26 cellular contexts compared by ENCODE assay signal in the genomic region with DNA sequence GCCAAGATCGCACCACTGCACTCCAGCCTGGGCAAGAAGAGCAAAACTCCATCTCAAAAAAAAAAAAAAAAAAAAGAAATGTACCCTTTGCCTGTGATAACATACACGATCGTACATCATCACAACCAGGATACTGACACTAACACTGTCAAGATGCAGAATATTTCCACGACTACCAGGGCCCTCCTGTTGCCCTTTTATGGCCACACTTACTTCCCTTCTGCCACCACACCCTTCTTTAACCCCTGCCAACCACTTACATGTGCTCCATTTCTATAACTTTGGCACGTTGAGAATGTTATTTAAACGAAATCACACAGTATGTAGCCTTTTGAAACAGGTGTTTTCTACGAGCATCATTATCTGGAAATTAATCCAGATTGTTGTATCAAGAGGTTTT.
"Had no signal": no experiment of that assay in that cellular context is flagged by ENCODE, and none has a peak within 500 bp of the region (broad histone marks: within the 10 kb centered on the region; RNA-seq: fewer than 3 reads in every experiment).

No MANE protein-coding gene starts in this region.

- H2AFZ ChIP-seq: hepatocyte, neural progenitor cell, parathyroid adenoma had no signal

- H3K4me1 ChIP-seq: foreskin keratinocyte, gastroesophageal sphincter, heart left ventricle, left lung, neural progenitor cell, parathyroid adenoma, suprapubic skin, transverse colon, upper lobe of right lung, uterus had no signal

- DNase-seq: dorsolateral prefrontal cortex; effector CD8-positive, alpha-beta T cell; foreskin keratinocyte; heart left ventricle; kidney; left lung; mesenchymal stem cell; naive thymus-derived CD4-positive, alpha-beta T cell; stimulated activated CD4-positive, alpha-beta T cell treated with anti-CD3 and anti-CD28 coated beads, Interleukin-12 subunit alpha, Interleukin-12 subunit beta, amount 100 ng/mL, for 4 hours; stimulated activated CD4-positive, alpha-beta T cell treated with anti-CD3 and anti-CD28 coated beads, Interleukin-1b, Interleukin-23, amount 100 ng/mL, for 48 hours; stimulated activated CD4-positive, alpha-beta T cell treated with anti-CD3 and anti-CD28 coated beads, Interleukin-4, amount 100 ng/mL, for 1 hour; stimulated activated CD8-positive, alpha-beta memory T cell treated with anti-CD3 and anti-CD28 coated beads, Interleukin-4, amount 100 ng/mL, for 48 hours; stimulated activated naive CD4-positive, alpha-beta T cell; stimulated activated naive CD8-positive, alpha-beta T cell treated with anti-CD3 and anti-CD28 coated beads, Interleukin-15, amount 100 ng/mL, for 72 hours; upper lobe of right lung; uterus had no signal

- H3K9ac ChIP-seq: neural progenitor cell, parathyroid adenoma had no signal

- H3K36me3 ChIP-seq: neural progenitor cell, uterus had no signal

- H3K9me3 ChIP-seq: gastroesophageal sphincter, suprapubic skin, transverse colon, upper lobe of right lung, uterus had no signal

- ATAC-seq: esophagus mucosa; foreskin keratinocyte; gastroesophageal sphincter; heart left ventricle; left lung; naive thymus-derived CD4-positive, alpha-beta T cell; sciatic nerve; stimulated activated naive CD8-positive, alpha-beta T cell treated with anti-CD3 and anti-CD28 coated beads, Interleukin-15, amount 100 ng/mL, for 72 hours; upper lobe of right lung had no signal

- H3K27me3 ChIP-seq: dorsolateral prefrontal cortex, foreskin keratinocyte, gastroesophageal sphincter, heart left ventricle, hepatocyte, left lung, neural progenitor cell, suprapubic skin, transverse colon, upper lobe of right lung, uterus had no signal

- H3K27ac ChIP-seq: epithelial cell of prostate, foreskin keratinocyte, gastroesophageal sphincter, heart left ventricle, hepatocyte, left lung, neural progenitor cell, parathyroid adenoma, suprapubic skin, transverse colon, upper lobe of right lung, uterus had no signal

- H3K4me3 ChIP-seq: dorsolateral prefrontal cortex, gastroesophageal sphincter, heart left ventricle, hepatocyte, left lung, neural progenitor cell, smooth muscle cell, suprapubic skin, transverse colon, upper lobe of right lung, uterus had no signal

- H3K4me2 ChIP-seq: hepatocyte, neural progenitor cell, smooth muscle cell had no signal
